In the genomic region with DNA sequence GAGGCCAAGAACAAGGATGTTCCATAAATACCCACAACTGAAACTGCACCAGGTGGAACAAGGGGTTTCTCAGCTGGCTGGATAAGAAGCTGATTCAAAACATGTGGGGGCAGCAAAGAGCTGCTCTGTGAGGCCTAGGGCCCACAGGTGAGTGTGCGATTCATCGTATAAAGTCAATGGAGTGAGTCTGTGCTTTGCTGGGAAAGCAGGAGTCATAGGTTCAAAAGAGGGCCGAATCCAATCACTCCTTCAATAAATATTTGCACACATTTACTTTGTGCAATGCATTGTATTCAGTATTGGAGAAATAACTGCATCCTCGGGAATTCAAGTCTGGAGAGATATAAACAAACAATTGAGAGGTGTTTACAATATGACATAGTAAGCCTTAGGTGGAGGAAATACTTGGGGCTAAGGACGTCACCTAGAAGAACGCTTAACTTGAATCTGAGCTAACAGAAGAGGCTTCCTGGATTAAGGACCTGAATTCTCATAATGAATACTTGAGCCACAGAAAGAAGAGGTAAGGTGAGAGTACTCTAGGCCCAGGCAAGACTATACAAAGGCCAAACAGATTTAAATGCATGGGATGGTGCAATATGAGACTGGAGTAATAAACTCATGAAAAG, we compare ENCODE assay signal across 8 cellular contexts.
DNase-seq lines count a peak whose midpoint lies in the region; ATAC-seq, FAIRE-seq and TF ChIP-seq lines count a peak whose summit lies in the region.

No MANE protein-coding gene starts in this region.

- CTCF ChIA-PET in Panc1 (lab: Charles Lee), result no interaction called here

- POLR2A ChIA-PET in Panc1 (lab: Charles Lee), result no interaction called here

- in situ Hi-C loops in Panc1 (cut with HindIII; ENCODE audit: low pct_unique_long_range_greater_than_20kb, low sequenced_read_pairs), result no loop called here

- H3K4me3 ChIP-seq in Panc1 (ENCODE audit: low read depth in 2 of 2, low read length in 2 of 2) (no peak overlapping the region), heart left ventricle (no peak overlapping the region)

- WGBS in heart left ventricle, 4 donors, result 55 to 63% (median 61%) methylated on average over 6 of the region's 6 CpGs

- no peak for FAIRE-seq in GM12891 (lab: Jason Lieb, UNC)

- TF ChIP-seq POLR2A in heart left ventricle (IDR thresholded peaks at IDR 0.05) (no peak), GM12891 (IDR thresholded peaks at IDR 0.05; ENCODE audit: low read depth, low read length) (no peak)

- TF ChIP-seq CTCF in 22Rv1 (IDR thresholded peaks at IDR 0.05) (peak; percentile 75), Panc1 (IDR thresholded peaks at IDR 0.05) (peak; percentile 66), heart left ventricle (IDR thresholded peaks at IDR 0.05) (peak; percentile 26 to 73 (median 59))

- intact Hi-C loops in Panc1 (cut with micrococcal nuclease; ENCODE audit: unreplicated experiment) (loop anchor here (1.0 kb wide), 1 partner anchor 158 kb away; no protein-coding TSS in a partner anchor), heart left ventricle (cut with DNase I) (loop anchor here (1.0 to 10.0 kb wide), 7 partner anchors 63 to 161 kb away; a partner anchor contains a TSS)

- H3K27me3 ChIP-seq in Panc1 (ENCODE audit: control insufficient read depth, insufficient read depth, low read length) (no peaks in the 10 kb centered on the region), heart left ventricle (no peaks in the 10 kb centered on the region)

- BruUV-seq in Panc1 (replicated peaks; lab: Mats Ljungman, UMichigan), result no TSS peak

- H3K9me3 ChIP-seq in Panc1 (ENCODE audit: control insufficient read depth, insufficient read depth, low read depth, low read length) (no peaks in the 10 kb centered on the region), heart left ventricle (peaks cover 0 to 6% (median 0%) of the 10 kb centered on the region in 12 donors)

- no peaks in the 10 kb centered on the region for H3K36me3 ChIP-seq in Panc1 (ENCODE audit: control insufficient read depth, insufficient read depth, low read length)
- peaks cover 0 to 11% (median 0%) of the 10 kb centered on the region in 9 donors for H3K36me3 ChIP-seq in heart left ventricle

- ATAC-seq in GM18867 (IDR thresholded peaks at IDR 0.05; ENCODE audit: unreplicated experiment) (peak; percentile 70), Panc1 (peak; percentile 89), heart left ventricle (peak; percentile 70 to 85 (median 76)), HG03342 (IDR thresholded peaks at IDR 0.05; ENCODE audit: unreplicated experiment) (no peak)

- no peak overlapping the region for H3K27ac ChIP-seq in 22Rv1
- peak overlapping the region; percentile 46 for H3K27ac ChIP-seq in Panc1 (ENCODE audit: low read length)
- H3K27ac ChIP-seq in heart left ventricle, result peak overlapping the region; percentile 0 to 68 (median 48)

- H3K4me1 ChIP-seq in Panc1 (ENCODE audit: control insufficient read depth, insufficient read depth, low read length), result peaks cover 5% of the 10 kb centered on the region; the same call in 1 of the 2 replicates
- peaks cover 0 to 47% (median 22%) of the 10 kb centered on the region in 12 donors for H3K4me1 ChIP-seq in heart left ventricle

- no peak for DNase-seq in Panc1 (ENCODE audit: low read depth, low spot score)
- peak in 3 of 5 donors; percentile 42 to 48 (median 44) for DNase-seq in heart left ventricle
- DNase-seq in GM12891 (ENCODE audit: insufficient read length, low spot score), result no peak
- no peak for DNase-seq in pons (ENCODE audit: low spot score)
- DNase-seq in MV-4-11 (lab: John Stamatoyannopoulos, UW), result no peak

TF ChIP-seq in GM12891, 5 proteins besides CTCF, POLR2A, EP300 and RAD21:
- TF ChIP-seq SPI1 (IDR thresholded peaks at IDR 0.05; ENCODE audit: low read depth, low read length), result no peak
- TF ChIP-seq PAX5 (IDR thresholded peaks at IDR 0.05; ENCODE audit: insufficient read depth, low read length, severe bottlenecking), result no peak
- TF ChIP-seq TAF1 (IDR thresholded peaks at IDR 0.05; ENCODE audit: low read depth, low read length), result no peak
- TF ChIP-seq POU2F2 (IDR thresholded peaks at IDR 0.05; ENCODE audit: low read depth, low read length), result no peak

Comparison
In these comparisons a context has a peak if more than half of its experiments do, and no peak if none do; other contexts are left out.
1. DNase-seq: peak in heart left ventricle (3 of 5); none in Panc1 (single experiment), GM12891 (single experiment), pons (single experiment) and MV-4-11 (single experiment).
2. Peak in every context shown above with its lines, with median percentiles within 50 percentile points of each other: CTCF ChIP-seq.